ENCODE assay signal across 21 cellular contexts in genomic region chrX:65783746-65784145, GRCh38.
DNase-seq lines count a peak whose midpoint lies in the region; ATAC-seq and TF ChIP-seq lines count a peak whose summit lies in the region.
"Had no signal": no experiment of that assay in that cellular context is flagged by ENCODE, and none has a peak within 500 bp of the region (broad histone marks: within the 10 kb centered on the region; RNA-seq: fewer than 3 reads in every experiment).

No MANE protein-coding gene starts in this region.

- no peak overlapping the region for H3K4me3 ChIP-seq in sigmoid colon
- H3K4me3 ChIP-seq: hepatocyte, MG63 had no signal

- no peak for TF ChIP-seq POLR2A in sigmoid colon (IDR thresholded peaks at IDR 0.05)

- H3K9me3 Mint-ChIP-seq in activated CD8-positive, alpha-beta memory T cell treated with anti-CD3 and anti-CD28 coated beads, Interleukin-2, amount 10 ng/mL, durations not matched to agents 7 days and 5 days (ENCODE audit: low read depth), result no peaks in the 10 kb centered on the region
- H3K9me3 Mint-ChIP-seq in stimulated activated memory B cell treated with anti-CD40 and anti-IgM and Interleukin-4, amounts not matched to agents 10 μg/mL and 1 μg/mL and 100 μg/mL, for 72 hours, result no peaks in the 10 kb centered on the region

- peaks cover 28% of the 10 kb centered on the region for H3K4me1 Mint-ChIP-seq in activated CD8-positive, alpha-beta memory T cell treated with anti-CD3 and anti-CD28 coated beads, Interleukin-2, amount 10 ng/mL, durations not matched to agents 7 days and 5 days
- peaks cover 17% of the 10 kb centered on the region for H3K4me1 Mint-ChIP-seq in stimulated activated memory B cell treated with anti-CD40 and anti-IgM and Interleukin-4, amounts not matched to agents 10 μg/mL and 1 μg/mL and 100 μg/mL, for 72 hours

- H3K4me3 Mint-ChIP-seq in activated CD8-positive, alpha-beta memory T cell treated with anti-CD3 and anti-CD28 coated beads, Interleukin-2, amount 10 ng/mL, durations not matched to agents 7 days and 5 days, result peak overlapping the region; percentile 23
- no peak overlapping the region for H3K4me3 Mint-ChIP-seq in stimulated activated memory B cell treated with anti-CD40 and anti-IgM and Interleukin-4, amounts not matched to agents 10 μg/mL and 1 μg/mL and 100 μg/mL, for 72 hours
- H3K4me3 Mint-ChIP-seq: B cell had no signal

- CTCF ChIA-PET in activated CD8-positive, alpha-beta memory T cell treated with anti-CD3 and anti-CD28 coated beads, Interleukin-2, amount 10 ng/mL, durations not matched to agents 7 days and 5 days (lab: Charles Lee), result no interaction called here

- no peak for ATAC-seq in activated CD8-positive, alpha-beta memory T cell treated with anti-CD3 and anti-CD28 coated beads, Interleukin-2, amount 10 ng/mL, durations not matched to agents 7 days and 5 days
- ATAC-seq in GM19463 (IDR thresholded peaks at IDR 0.05; ENCODE audit: unreplicated experiment) (peak; percentile 80), HG02973 (IDR thresholded peaks at IDR 0.05; ENCODE audit: unreplicated experiment) (peak; percentile 59)
- no peak for ATAC-seq in stimulated activated memory B cell treated with anti-CD40 and anti-IgM and Interleukin-4, amounts not matched to agents 10 μg/mL and 1 μg/mL and 100 μg/mL, for 72 hours

- H3K36me3 Mint-ChIP-seq in activated CD8-positive, alpha-beta memory T cell treated with anti-CD3 and anti-CD28 coated beads, Interleukin-2, amount 10 ng/mL, durations not matched to agents 7 days and 5 days, result peaks cover 5% of the 10 kb centered on the region
- no peaks in the 10 kb centered on the region for H3K36me3 Mint-ChIP-seq in stimulated activated memory B cell treated with anti-CD40 and anti-IgM and Interleukin-4, amounts not matched to agents 10 μg/mL and 1 μg/mL and 100 μg/mL, for 72 hours

- no peak overlapping the region for H3K27ac Mint-ChIP-seq in activated CD8-positive, alpha-beta memory T cell treated with anti-CD3 and anti-CD28 coated beads, Interleukin-2, amount 10 ng/mL, durations not matched to agents 7 days and 5 days
- H3K27ac Mint-ChIP-seq in stimulated activated memory B cell treated with anti-CD40 and anti-IgM and Interleukin-4, amounts not matched to agents 10 μg/mL and 1 μg/mL and 100 μg/mL, for 72 hours, result peak overlapping the region; percentile 35
- H3K27ac Mint-ChIP-seq: B cell had no signal

- intact Hi-C loops in sigmoid colon (cut with DNase I), result no loop called here

- no peaks in the 10 kb centered on the region for H3K4me1 ChIP-seq in sigmoid colon

- no peak for TF ChIP-seq EP300 in sigmoid colon (IDR thresholded peaks at IDR 0.05)

- no peaks in the 10 kb centered on the region for H3K36me3 ChIP-seq in sigmoid colon
- H3K36me3 ChIP-seq: brain microvascular endothelial cell, MG63 had no signal

- H3K9me3 ChIP-seq in sigmoid colon, result no peaks in the 10 kb centered on the region
- H3K9me3 ChIP-seq: MG63 had no signal

- DNase-seq in activated CD8-positive, alpha-beta memory T cell treated with anti-CD3 and anti-CD28 coated beads, Interleukin-2, amount 10 ng/mL, durations not matched to agents 7 days and 5 days, result no peak
- DNase-seq in activated CD8-positive, alpha-beta memory T cell treated with anti-CD3 and anti-CD28 coated beads, Interleukin-2, amount 50 U/mL, for 4 hours, result no peak
- DNase-seq in substantia nigra (lab: John Stamatoyannopoulos, UW), result no peak
- no peak for DNase-seq in NCI-H1092 treated with DMSO at 0.1 percent for 48 hours (lab: John Stamatoyannopoulos, UW)
- DNase-seq in sigmoid colon, result no peak
- DNase-seq: activated T-cell treated with anti-CD3 and anti-CD28 coated beads for 4 hours; brain microvascular endothelial cell; effector CD4-positive, alpha-beta T cell; erythroblast; GF-D8; HCEC 1CT; KBM-7; mesendoderm; MG63; NCI-H1417; NCI-H446 had no signal

- WGBS in sigmoid colon, 2 donors, result 39 to 71% methylated on average over 1 of the region's 1 CpG

- no peaks in the 10 kb centered on the region for H3K27me3 Mint-ChIP-seq in activated CD8-positive, alpha-beta memory T cell treated with anti-CD3 and anti-CD28 coated beads, Interleukin-2, amount 10 ng/mL, durations not matched to agents 7 days and 5 days
- no peaks in the 10 kb centered on the region for H3K27me3 Mint-ChIP-seq in stimulated activated memory B cell treated with anti-CD40 and anti-IgM and Interleukin-4, amounts not matched to agents 10 μg/mL and 1 μg/mL and 100 μg/mL, for 72 hours
- H3K27me3 Mint-ChIP-seq: B cell had no signal

- TF ChIP-seq CTCF in sigmoid colon (IDR thresholded peaks at IDR 0.05), result no peak

- no peaks in the 10 kb centered on the region for H3K27me3 ChIP-seq in sigmoid colon
- H3K27me3 ChIP-seq: brain microvascular endothelial cell, hepatocyte, MG63 had no signal

- H3K27ac ChIP-seq in substantia nigra (ENCODE audit: low read depth, low read length, poor library complexity, severe bottlenecking), result no peak overlapping the region
- no peak overlapping the region for H3K27ac ChIP-seq in sigmoid colon
- H3K27ac ChIP-seq: brain microvascular endothelial cell, hepatocyte had no signal

Comparison
In these comparisons a context has a peak if more than half of its experiments do, and no peak if none do; other contexts are left out.
1. ATAC-seq: peak in GM19463 (single experiment) and HG02973 (single experiment); none in activated CD8-positive, alpha-beta memory T cell treated with anti-CD3 and anti-CD28 coated beads, Interleukin-2, amount 10 ng/mL, durations not matched to agents 7 days and 5 days (single experiment) and stimulated activated memory B cell treated with anti-CD40 and anti-IgM and Interleukin-4, amounts not matched to agents 10 μg/mL and 1 μg/mL and 100 μg/mL, for 72 hours (single experiment).